ENCODE assay signal across 9 cellular contexts in the genomic region with DNA sequence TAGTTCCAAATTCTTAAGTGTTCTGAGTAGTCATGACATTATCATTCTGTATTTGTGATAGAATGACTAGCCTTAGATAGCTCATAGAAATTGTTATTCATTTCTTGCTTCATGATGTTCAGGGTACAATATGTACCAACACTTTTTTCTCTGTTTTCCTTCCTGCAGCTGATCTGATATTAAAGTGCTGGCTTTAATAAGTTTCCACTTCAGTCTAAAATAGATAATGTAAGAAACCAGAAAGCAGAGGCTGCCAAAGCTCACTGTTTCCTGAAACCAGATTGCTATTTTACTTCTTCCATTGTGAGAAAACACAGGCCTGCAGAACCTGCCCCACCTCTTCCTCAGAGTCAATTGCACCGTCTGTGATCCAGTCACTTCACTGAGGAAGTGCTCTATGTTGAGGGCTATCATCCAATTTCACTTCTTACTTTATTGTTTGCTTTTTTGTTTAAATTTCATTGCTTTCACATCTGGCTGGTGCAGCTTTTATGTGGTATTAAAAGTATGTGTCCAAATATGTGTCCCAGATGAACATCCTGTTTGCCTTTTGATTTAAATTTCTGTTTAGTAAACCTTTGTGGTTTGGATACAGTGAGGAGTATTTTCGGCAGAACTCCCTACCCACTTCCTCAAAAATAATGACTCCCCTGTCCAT.
A peak's percentile ranks its signal among the peaks of the same experiment; 100 is the strongest.
DNase-seq lines count a peak whose midpoint lies in the region; ATAC-seq and TF ChIP-seq lines count a peak whose summit lies in the region.
"Had no signal": no experiment of that assay in that cellular context is flagged by ENCODE, and none has a peak within 500 bp of the region (broad histone marks: within the 10 kb centered on the region; RNA-seq: fewer than 3 reads in every experiment).

No MANE protein-coding gene starts in this region.

- POLR2A ChIA-PET in naive thymus-derived CD8-positive, alpha-beta T cell (lab: Charles Lee), result no interaction called here
- POLR2A ChIA-PET in CD8-positive, alpha-beta T cell (lab: Charles Lee), result no interaction called here

- H3K4me2 ChIP-seq in osteoblast (ENCODE audit: insufficient read depth, low read length), result peak overlapping the region; percentile 67

- H3K9me3 Mint-ChIP-seq in naive thymus-derived CD8-positive, alpha-beta T cell, result peaks cover 0 to 4% (median 0%) of the 10 kb centered on the region in 9 donors
- no peaks in the 10 kb centered on the region for H3K9me3 Mint-ChIP-seq in CD8-positive, alpha-beta T cell

- no peak overlapping the region for H3K27ac Mint-ChIP-seq in naive thymus-derived CD8-positive, alpha-beta T cell
- no peak overlapping the region for H3K27ac Mint-ChIP-seq in CD8-positive, alpha-beta T cell

- no peak overlapping the region for H3K4me3 Mint-ChIP-seq in naive thymus-derived CD8-positive, alpha-beta T cell
- H3K4me3 Mint-ChIP-seq in CD8-positive, alpha-beta T cell, result no peak overlapping the region

- H3K27me3 Mint-ChIP-seq in naive thymus-derived CD8-positive, alpha-beta T cell, result peaks cover 0 to 18% (median 0%) of the 10 kb centered on the region in 5 donors
- no peaks in the 10 kb centered on the region for H3K27me3 Mint-ChIP-seq in CD8-positive, alpha-beta T cell (ENCODE audit: low read depth)

- no peaks in the 10 kb centered on the region for H3K27me3 ChIP-seq in osteoblast (ENCODE audit: insufficient read depth, low read length)
- no peaks in the 10 kb centered on the region for H3K27me3 ChIP-seq in CD8-positive, alpha-beta T cell (ENCODE audit: insufficient read depth, low read length)

- H4K20me1 ChIP-seq in osteoblast (ENCODE audit: insufficient read depth, low read length), result no peaks in the 10 kb centered on the region

- H3K9me3 ChIP-seq in osteoblast (ENCODE audit: low read depth, low read length), result no peaks in the 10 kb centered on the region
- no peaks in the 10 kb centered on the region for H3K9me3 ChIP-seq in CD8-positive, alpha-beta T cell (ENCODE audit: low read length)

- H3K79me2 ChIP-seq in osteoblast (ENCODE audit: insufficient read depth, low read length), result no peaks in the 10 kb centered on the region

- peaks cover 16% of the 10 kb centered on the region for H3K4me1 ChIP-seq in osteoblast (ENCODE audit: insufficient read depth, low read length)
- no peaks in the 10 kb centered on the region for H3K4me1 ChIP-seq in CD8-positive, alpha-beta T cell (ENCODE audit: insufficient read depth, low read length)

- CTCF ChIA-PET in CD8-positive, alpha-beta T cell (lab: Charles Lee), result no interaction called here

- DNase-seq in NCI-H2029 (lab: John Stamatoyannopoulos, UW) (peak; percentile 1), erythroblast (lab: John Stamatoyannopoulos, UW) (no peak), osteoblast (ENCODE audit: insufficient read length, low spot score, missing footprints) (no peak), T-helper 1 cell (no peak)
- no peak for DNase-seq in naive thymus-derived CD8-positive, alpha-beta T cell
- no peak for DNase-seq in CD8-positive, alpha-beta T cell

- peak overlapping the region; percentile 13 for H2AFZ ChIP-seq in osteoblast (ENCODE audit: low read length)

- H3K27ac ChIP-seq in osteoblast (ENCODE audit: low read depth, low read length), result peak overlapping the region; percentile 6
- no peak overlapping the region for H3K27ac ChIP-seq in CD8-positive, alpha-beta T cell (ENCODE audit: low read depth, low read length)

- peaks cover 0 to 6% (median 0%) of the 10 kb centered on the region in 4 donors for H3K4me1 Mint-ChIP-seq in naive thymus-derived CD8-positive, alpha-beta T cell
- H3K4me1 Mint-ChIP-seq in CD8-positive, alpha-beta T cell (ENCODE audit: low read depth), result no peaks in the 10 kb centered on the region

- H3K4me3 ChIP-seq in osteoblast (ENCODE audit: insufficient read depth, low read length), result no peak overlapping the region
- no peak overlapping the region for H3K4me3 ChIP-seq in CD8-positive, alpha-beta T cell (ENCODE audit: low read depth, low read length)
- H3K4me3 ChIP-seq: K562 had no signal

- intact Hi-C loops in CD8-positive, alpha-beta T cell (cut with DNase I, micrococcal nuclease), result no loop called here

- peak; percentile 15 for TF ChIP-seq POLR2A in erythroblast (IDR thresholded peaks at IDR 0.05; ENCODE audit: low read length)

- H3K36me3 ChIP-seq in osteoblast (ENCODE audit: insufficient read depth, low read length), result no peaks in the 10 kb centered on the region
- no peaks in the 10 kb centered on the region for H3K36me3 ChIP-seq in CD8-positive, alpha-beta T cell (ENCODE audit: insufficient read depth, low read length)

- no peak for TF ChIP-seq CTCF in osteoblast (IDR thresholded peaks at IDR 0.05; ENCODE audit: extremely low read depth, low read depth, low read length)
- no peak for TF ChIP-seq CTCF in CD8-positive, alpha-beta T cell (IDR thresholded peaks at IDR 0.05)

- no peaks in the 10 kb centered on the region for H3K36me3 Mint-ChIP-seq in naive thymus-derived CD8-positive, alpha-beta T cell
- no peaks in the 10 kb centered on the region for H3K36me3 Mint-ChIP-seq in CD8-positive, alpha-beta T cell

- peak; percentile 66 for ATAC-seq in GM19397 (IDR thresholded peaks at IDR 0.05; ENCODE audit: unreplicated experiment)
- no peak for ATAC-seq in naive thymus-derived CD8-positive, alpha-beta T cell
- ATAC-seq in CD8-positive, alpha-beta T cell, result no peak
- no peak for ATAC-seq in GM19452 (IDR thresholded peaks at IDR 0.05; ENCODE audit: unreplicated experiment)
- ATAC-seq: K562 had no signal
